Comparison of ENCODE assay signal across 8 cellular contexts in the genomic region with DNA sequence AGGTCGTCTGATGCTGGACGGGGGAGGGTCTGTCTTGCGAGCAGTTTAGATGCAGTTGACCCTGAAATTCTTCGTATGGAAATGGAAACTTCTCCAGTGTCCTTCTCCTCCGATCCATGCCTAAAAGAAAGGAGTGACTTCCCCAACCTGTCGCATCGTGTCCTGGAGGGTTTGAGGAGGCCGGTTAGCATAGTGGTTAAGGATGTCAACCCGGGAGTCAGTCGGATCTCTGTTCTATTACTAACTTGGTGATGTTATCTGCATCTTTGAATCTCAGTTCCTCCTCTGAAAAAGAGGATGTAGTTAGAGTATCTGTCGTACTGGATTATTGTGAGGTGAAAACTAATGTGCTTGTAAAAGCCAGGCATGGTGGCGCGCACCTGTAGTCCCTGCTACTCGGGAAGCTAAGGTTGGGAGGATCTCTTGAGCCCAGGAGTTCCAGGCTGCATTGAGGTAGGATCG. TPM values are rescaled to one million over a fixed set of nuclear protein-coding genes. Genes with fewer than 3 reads are reported as not detected.
DNase-seq lines count a peak whose midpoint lies in the region; ATAC-seq and TF ChIP-seq lines count a peak whose summit lies in the region.

No MANE protein-coding gene starts in this region.

- H3K9me3 Mint-ChIP-seq in T-helper 2 cell treated with Interferon-gamma antibody and Interleukin-4, amounts not matched to agents 5 μg/mL and 100 μg/mL, for 36 hours, result no peaks in the 10 kb centered on the region

- peak overlapping the region; percentile 77 for H3K4me2 ChIP-seq in hepatocyte

- peak overlapping the region; percentile 91 for H3K4me3 ChIP-seq in WERI-Rb-1 (ENCODE audit: low read depth, low read length)
- peak overlapping the region; percentile 36 for H3K4me3 ChIP-seq in hepatocyte
- peak overlapping the region; percentile 68 to 79 (median 76) for H3K4me3 ChIP-seq in skeletal muscle tissue (ENCODE audit: low read length in 3 of 3)

- 40% methylated on average over 15 of the region's 15 CpGs for WGBS in hepatocyte (ENCODE audit: low lambda C conversion rate, missing lambda C conversion rate)

- H3K9me3 ChIP-seq in WERI-Rb-1 (ENCODE audit: severe bottlenecking) (no peaks in the 10 kb centered on the region), hepatocyte (ENCODE audit: low read depth) (no peaks in the 10 kb centered on the region), skeletal muscle tissue (ENCODE audit: control insufficient read depth in 3 of 3, low read length in 3 of 3) (no peaks in the 10 kb centered on the region)

- H2AFZ ChIP-seq in hepatocyte, result peak overlapping the region; percentile 90

- no peak overlapping the region for H3K27ac ChIP-seq in WERI-Rb-1
- no peak overlapping the region for H3K27ac ChIP-seq in hepatocyte
- H3K27ac ChIP-seq in skeletal muscle tissue (ENCODE audit: low read depth, low read length), result no peak overlapping the region

- H3K4me1 ChIP-seq in hepatocyte (ENCODE audit: insufficient read depth) (no peaks in the 10 kb centered on the region), skeletal muscle tissue (ENCODE audit: control insufficient read depth in 3 of 3, insufficient read depth in 3 of 3, low read length in 3 of 3) (peaks cover 15 to 17% (median 16%) of the 10 kb centered on the region in 3 donors)

- peaks cover 37% of the 10 kb centered on the region for H3K27me3 Mint-ChIP-seq in T-helper 2 cell treated with Interferon-gamma antibody and Interleukin-4, amounts not matched to agents 5 μg/mL and 100 μg/mL, for 36 hours (ENCODE audit: low read depth)

- TF ChIP-seq CTCF in WERI-Rb-1 (IDR thresholded peaks at IDR 0.05; ENCODE audit: low read depth, low read length) (no peak), hepatocyte (IDR thresholded peaks at IDR 0.05; ENCODE audit: poor library complexity) (no peak)

- H3K36me3 ChIP-seq in WERI-Rb-1, result no peaks in the 10 kb centered on the region
- H3K36me3 ChIP-seq in hepatocyte (replicated peaks; ENCODE audit: insufficient read depth, low read depth), result no peaks in the 10 kb centered on the region
- H3K36me3 ChIP-seq in skeletal muscle tissue (ENCODE audit: control insufficient read depth in 3 of 3, insufficient read depth in 3 of 3, low read length in 3 of 3), result no peaks in the 10 kb centered on the region

- H3K9ac ChIP-seq in skeletal muscle tissue (ENCODE audit: low read depth in 1 of 3, low read length in 3 of 3), result peak overlapping the region in 1 of 3 donors; percentile 68

- no peak for ATAC-seq in HG02852 (IDR thresholded peaks at IDR 0.05; ENCODE audit: unreplicated experiment)

- no peaks in the 10 kb centered on the region for H4K20me1 ChIP-seq in hepatocyte (ENCODE audit: insufficient read depth, poor library complexity, severe bottlenecking)

- DNase-seq in T-helper 2 cell treated with Interferon-gamma antibody and Interleukin-4, amounts not matched to agents 5 μg/mL and 100 μg/mL, for 36 hours (ENCODE audit: low spot score), result no peak
- no peak for DNase-seq in T-helper 2 cell
- no peak for DNase-seq in WERI-Rb-1
- no peak for DNase-seq in hepatocyte (ENCODE audit: low spot score)
- DNase-seq in COLO829 (ENCODE audit: low spot score), result no peak
- no peak for DNase-seq in stimulated activated CD4-positive, alpha-beta T cell treated with anti-CD3 and anti-CD28 coated beads, Interleukin-4, amount 100 ng/mL, for 24 hours

- H3K36me3 Mint-ChIP-seq in T-helper 2 cell treated with Interferon-gamma antibody and Interleukin-4, amounts not matched to agents 5 μg/mL and 100 μg/mL, for 36 hours (ENCODE audit: low read depth), result peaks cover 1% of the 10 kb centered on the region

- H3K27me3 ChIP-seq in WERI-Rb-1 (ENCODE audit: insufficient read depth, low read depth, severe bottlenecking) (no peaks in the 10 kb centered on the region), hepatocyte (peaks cover 7% of the 10 kb centered on the region), skeletal muscle tissue (ENCODE audit: control insufficient read depth in 3 of 3, insufficient read depth in 3 of 3, low read length in 3 of 3) (peaks cover 28 to 40% (median 33%) of the 10 kb centered on the region in 3 donors)

- peak overlapping the region; percentile 76 for H3K4me3 Mint-ChIP-seq in T-helper 2 cell treated with Interferon-gamma antibody and Interleukin-4, amounts not matched to agents 5 μg/mL and 100 μg/mL, for 36 hours

- H3K27ac Mint-ChIP-seq in T-helper 2 cell treated with Interferon-gamma antibody and Interleukin-4, amounts not matched to agents 5 μg/mL and 100 μg/mL, for 36 hours, result no peak overlapping the region

- no peaks in the 10 kb centered on the region for H3K79me2 ChIP-seq in hepatocyte

- H3K4me1 Mint-ChIP-seq in T-helper 2 cell treated with Interferon-gamma antibody and Interleukin-4, amounts not matched to agents 5 μg/mL and 100 μg/mL, for 36 hours (ENCODE audit: low read depth), result peaks cover 11% of the 10 kb centered on the region

- H3K9me2 ChIP-seq in hepatocyte (replicated peaks; ENCODE audit: insufficient read depth), result no peaks in the 10 kb centered on the region

RNA-seq across cellular contexts. Expression of a gene that starts 0.7 kb away (rescaled TPM):
- total RNA-seq in hepatocyte (0.36 and 0.90 TPM in 2 replicates), skeletal muscle tissue (under 0.01 TPM)
- 0.22 and 0.28 TPM in 2 replicates for polyA plus RNA-seq in hepatocyte

Comparison
In these comparisons a context has a peak if more than half of its experiments do, and no peak if none do; other contexts are left out.
1. H3K4me3 ChIP-seq: peak in every context shown above with its lines; median percentile 91 in WERI-Rb-1; 76 in skeletal muscle tissue; 36 in hepatocyte.